Comparison of ENCODE assay signal across 8 cellular contexts in the genomic region with DNA sequence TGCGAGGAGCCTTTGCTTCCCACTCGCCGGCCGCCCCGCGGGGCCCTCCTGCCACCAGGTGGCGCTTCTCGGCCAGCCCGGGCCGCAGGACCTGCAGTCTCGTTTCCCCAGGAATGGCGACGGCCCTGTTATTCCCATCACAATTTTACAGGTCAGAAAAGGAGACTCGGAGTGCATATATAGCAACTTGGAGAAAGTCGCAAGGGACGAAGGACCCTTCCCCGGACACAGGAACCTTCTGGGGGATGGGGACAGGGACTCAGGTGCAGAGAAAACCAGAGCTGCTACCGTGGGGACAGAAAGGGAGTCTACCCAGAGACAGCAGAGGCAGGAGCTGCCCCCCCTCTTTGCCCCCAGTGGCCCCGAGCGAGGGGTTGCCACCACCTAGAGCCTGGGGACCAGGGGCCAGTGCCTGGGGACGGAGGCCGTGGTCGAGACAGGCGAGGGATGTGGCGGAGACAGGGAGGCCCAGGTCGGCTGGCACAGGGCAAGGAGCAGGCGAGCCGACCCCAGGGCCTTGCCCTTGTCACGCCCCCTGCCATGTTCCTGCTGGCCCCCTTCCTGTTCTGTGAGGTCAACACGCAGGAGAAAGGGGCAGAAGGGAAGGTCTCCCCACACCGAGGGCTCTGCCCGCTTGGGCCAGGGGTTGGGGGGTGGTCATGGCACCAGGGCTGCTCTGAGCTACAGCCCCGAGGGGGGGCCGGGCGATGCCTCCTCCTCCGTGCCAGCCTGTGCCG. TPM values are rescaled to one million over a fixed set of nuclear protein-coding genes. Genes with fewer than 3 reads are reported as not detected.
A peak's percentile ranks its signal among the peaks of the same experiment; 100 is the strongest.
DNase-seq lines count a peak whose midpoint lies in the region; ATAC-seq and TF ChIP-seq lines count a peak whose summit lies in the region.

No MANE protein-coding gene starts in this region.

- no peak for TF ChIP-seq POLR2A in right lobe of liver (IDR thresholded peaks at IDR 0.05)

- peaks cover 0 to 42% (median 18%) of the 10 kb centered on the region in 4 donors for H3K4me1 ChIP-seq in right lobe of liver

- no peaks in the 10 kb centered on the region for H3K36me3 ChIP-seq in right lobe of liver

- peaks cover 15% of the 10 kb centered on the region for H3K27me3 Mint-ChIP-seq in activated CD8-positive, alpha-beta T cell treated with anti-CD3 and anti-CD28 coated beads for 36 hours

- peak overlapping the region; percentile 35 for H3K4me3 ChIP-seq in AG04450 (ENCODE audit: low read depth, low read length)
- H3K4me3 ChIP-seq in right lobe of liver: peak overlapping the region in 2 of 3 donors; percentile 26 to 48

- H3K36me3 Mint-ChIP-seq in activated CD8-positive, alpha-beta T cell treated with anti-CD3 and anti-CD28 coated beads for 36 hours (ENCODE audit: low read depth): no peaks in the 10 kb centered on the region

- intact Hi-C loops in activated CD8-positive, alpha-beta T cell treated with anti-CD3 and anti-CD28 coated beads for 36 hours (cut with micrococcal nuclease): loop anchor here (2.0 kb wide), 1 partner anchor 139 kb away; no protein-coding TSS in a partner anchor
- intact Hi-C loops in right lobe of liver (cut with DNase I): loop anchor here (2.0 to 5.0 kb wide), 2 partner anchors 41 to 139 kb away; no protein-coding TSS in a partner anchor

- H3K27ac ChIP-seq in AG04450 (ENCODE audit: low read depth, low read length) (no peak overlapping the region), right lobe of liver (peak overlapping the region; percentile 45 to 90 (median 90))

- POLR2A ChIA-PET in AG04450 (lab: Yijun Ruan, JAX): interaction anchor here (0.7 to 2.0 kb wide), 4 partner anchors 41 to 459 kb away, joined by 3 to 8 read pairs (median 4); no protein-coding TSS in a partner anchor
- POLR2A ChIA-PET in activated CD8-positive, alpha-beta T cell treated with anti-CD3 and anti-CD28 coated beads for 36 hours (lab: Charles Lee): interaction anchor here (0.6 to 1.3 kb wide), 3 partner anchors 139 to 1090 kb away, joined by 3 to 7 read pairs (median 3); a partner anchor contains a TSS

- DNase-seq in AG04450 (ENCODE audit: low read depth, low spot score) (peak; percentile 41), NCI-H345 (lab: John Stamatoyannopoulos, UW) (peak; percentile 80), ecto neural progenitor cell (ENCODE audit: low spot score) (peak; percentile 93), right lobe of liver (peak; percentile 81 to 85 (median 85))
- DNase-seq in activated CD8-positive, alpha-beta T cell treated with anti-CD3 and anti-CD28 coated beads for 36 hours: peak; percentile 68
- peak; percentile 76 to 79 for DNase-seq in stimulated activated CD4-positive, alpha-beta T cell treated with anti-CD3 and anti-CD28 coated beads, Interleukin-2, amount 100 ng/mL, for 48 hours

- no peaks in the 10 kb centered on the region for H3K9me3 Mint-ChIP-seq in activated CD8-positive, alpha-beta T cell treated with anti-CD3 and anti-CD28 coated beads for 36 hours

- H3K4me3 Mint-ChIP-seq in activated CD8-positive, alpha-beta T cell treated with anti-CD3 and anti-CD28 coated beads for 36 hours: peak overlapping the region; percentile 47

- CTCF ChIA-PET in AG04450 (lab: Charles Lee): interaction anchor here (0.7 to 5.5 kb wide), 56 partner anchors 8 to 465 kb away, joined by 3 to 300 read pairs (median 5); a partner anchor contains a TSS
- CTCF ChIA-PET in activated CD8-positive, alpha-beta T cell treated with anti-CD3 and anti-CD28 coated beads for 36 hours (lab: Charles Lee): interaction anchor here (0.6 to 5.6 kb wide), 64 partner anchors 8 to 463 kb away, joined by 3 to 336 read pairs (median 6); a partner anchor contains a TSS

- H3K9me3 ChIP-seq in AG04450 (ENCODE audit: control insufficient read depth, insufficient read depth, low read length) (no peaks in the 10 kb centered on the region), right lobe of liver (no peaks in the 10 kb centered on the region)

- H3K27me3 ChIP-seq in AG04450 (ENCODE audit: control insufficient read depth, insufficient read depth, low read length): peaks cover 24% of the 10 kb centered on the region
- H3K27me3 ChIP-seq in right lobe of liver: no peaks in the 10 kb centered on the region

- 0% methylated on average over 7 of the region's 37 CpGs for WGBS in right lobe of liver (ENCODE audit: insufficient coverage, low coverage, low lambda C conversion rate, missing lambda C conversion rate)

- peak; percentile 95 for TF ChIP-seq CTCF in AG04450 (IDR thresholded peaks at IDR 0.05; ENCODE audit: low read depth, low read length)
- peak; percentile 90 for TF ChIP-seq CTCF in activated CD8-positive, alpha-beta T cell treated with anti-CD3 and anti-CD28 coated beads for 36 hours (IDR thresholded peaks at IDR 0.05)
- TF ChIP-seq CTCF in right lobe of liver (IDR thresholded peaks at IDR 0.05): peak; percentile 86 to 95 (median 94)

- H3K4me1 Mint-ChIP-seq in activated CD8-positive, alpha-beta T cell treated with anti-CD3 and anti-CD28 coated beads for 36 hours (ENCODE audit: low read depth): peaks cover 5% of the 10 kb centered on the region

- ATAC-seq in GM21526 (IDR thresholded peaks at IDR 0.05; ENCODE audit: low FRiP score, unreplicated experiment) (peak; percentile 9), right lobe of liver (peak; percentile 4 to 31 (median 20)), GM18867 (IDR thresholded peaks at IDR 0.05; ENCODE audit: unreplicated experiment) (no peak)
- peak; percentile 28 for ATAC-seq in activated CD8-positive, alpha-beta T cell treated with anti-CD3 and anti-CD28 coated beads for 36 hours

- no peak overlapping the region for H3K27ac Mint-ChIP-seq in activated CD8-positive, alpha-beta T cell treated with anti-CD3 and anti-CD28 coated beads for 36 hours

RNA-seq across cellular contexts. Expression of a gene that starts 3.5 kb away (rescaled TPM):
- not detected in 2 replicates for polyA plus RNA-seq in AG04450 (2011; rRNA removed)
- not detected in 2 replicates for polyA minus RNA-seq in AG04450 (2011; rRNA and poly(A)+ RNA removed)
- not detected for total RNA-seq in activated CD8-positive, alpha-beta T cell treated with anti-CD3 and anti-CD28 coated beads for 36 hours
- 1 to 10 TPM in 3 of 6 experiments, under 1 TPM in 2, not detected in 1; 0.79 to 1.5 (median 1.2) TPM for total RNA-seq in right lobe of liver

RNA-seq across cellular contexts. Expression of a gene that starts 56.9 kb away (rescaled TPM):
- 0.04 TPM in 1 of 2 replicates, not detected in the other for polyA plus RNA-seq in AG04450 (2011; rRNA removed)
- not detected in 2 replicates for polyA minus RNA-seq in AG04450 (2011; rRNA and poly(A)+ RNA removed)
- under 1 TPM; 0.07 to 0.31 TPM for total RNA-seq in activated CD8-positive, alpha-beta T cell treated with anti-CD3 and anti-CD28 coated beads for 36 hours
- total RNA-seq in right lobe of liver: 10 to 100 TPM in 1 of 6 experiments, 1 to 10 TPM in 5; 1.3 to 11.4 (median 6.7) TPM

Comparison
In these comparisons a context has a peak if more than half of its experiments do, and no peak if none do; other contexts are left out.
1. DNase-seq: peak in every context shown above with its lines; median percentile 93 in ecto neural progenitor cell; 85 in right lobe of liver; 80 in NCI-H345; 78 in stimulated activated CD4-positive, alpha-beta T cell treated with anti-CD3 and anti-CD28 coated beads, Interleukin-2, amount 100 ng/mL, for 48 hours; 68 in activated CD8-positive, alpha-beta T cell treated with anti-CD3 and anti-CD28 coated beads for 36 hours; 41 in AG04450.